ENCODE assay signal across 19 cellular contexts in the genomic region with DNA sequence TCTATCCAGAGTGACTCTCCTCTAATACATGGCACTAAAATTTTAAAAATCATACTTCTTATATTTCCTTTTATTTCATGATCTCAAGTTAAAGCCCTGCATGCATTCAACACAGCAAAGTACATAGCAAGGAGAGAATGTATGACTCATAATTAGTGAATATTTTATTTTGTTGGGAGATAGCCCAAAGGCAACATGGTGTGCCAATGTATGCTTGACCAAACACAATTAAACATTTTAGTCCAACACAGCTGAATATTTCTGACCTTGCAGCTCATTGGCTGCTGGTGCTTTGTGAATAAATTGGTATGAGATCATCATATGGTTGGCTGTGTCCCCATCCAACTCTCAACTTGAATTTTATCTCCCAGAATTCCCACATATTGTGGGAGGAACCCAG.
DNase-seq lines count a peak whose midpoint lies in the region; ATAC-seq and TF ChIP-seq lines count a peak whose summit lies in the region.
"Had no signal": no experiment of that assay in that cellular context is flagged by ENCODE, and none has a peak within 500 bp of the region (broad histone marks: within the 10 kb centered on the region; RNA-seq: fewer than 3 reads in every experiment).

No MANE protein-coding gene starts in this region.

- H3K4me3 ChIP-seq in GM23248: no peak overlapping the region
- H3K4me3 ChIP-seq in adipocyte (ENCODE audit: low read length): no peak overlapping the region
- H3K4me3 ChIP-seq in fibroblast of lung (replicated peaks in 1 of 4; ENCODE audit: control extremely low read depth in 1 of 4, insufficient read depth in 1 of 4, low read depth in 3 of 4, low read length in 4 of 4): no peak overlapping the region
- H3K4me3 ChIP-seq in thoracic aorta: no peak overlapping the region
- H3K4me3 ChIP-seq: pancreas had no signal

- H3F3A ChIP-seq in GM23248 (ENCODE audit: insufficient read depth): peaks cover 28% of the 10 kb centered on the region

- H3K27ac ChIP-seq in GM23248: 0 out of 2 replicates have a peak overlapping the region, but pooled peaks have one; percentile 13
- no peak overlapping the region for H3K27ac ChIP-seq in fibroblast of lung (ENCODE audit: insufficient read depth, low read length)
- peak overlapping the region; percentile 53 to 58 for H3K27ac ChIP-seq in thoracic aorta
- H3K27ac ChIP-seq: epithelial cell of prostate, pancreas had no signal

- ATAC-seq in thoracic aorta (ENCODE audit: insufficient number of reproducible peaks, low FRiP score, low read depth): peak; percentile 68
- ATAC-seq in stimulated activated naive CD8-positive, alpha-beta T cell treated with anti-CD3 and anti-CD28 coated beads, Interleukin-15, Interleukin-2, amounts not matched to agents 100 U/mL and 50 U/mL, for 24 hours: no peak
- ATAC-seq: left colon had no signal

- DNase-seq in GM23248 (peak; percentile 72), adipocyte (ENCODE audit: low read depth) (peak; percentile 80), fibroblast of lung (ENCODE audit: low read depth in 2 of 2) (peak; percentile 88), thoracic aorta (ENCODE audit: low spot score) (no peak), G401 (ENCODE audit: low spot score) (no peak), NCI-H2081 (lab: John Stamatoyannopoulos, UW) (no peak), endothelial cell (ENCODE audit: low spot score) (no peak)
- DNase-seq in stimulated activated naive CD8-positive, alpha-beta T cell treated with anti-CD3 and anti-CD28 coated beads, Interleukin-15, Interleukin-2, amounts not matched to agents 100 U/mL and 50 U/mL, for 24 hours: no peak
- DNase-seq: activated naive CD4-positive, alpha-beta T cell treated with anti-CD3 and anti-CD28 coated beads, Interleukin-2, amount 50 U/mL, for 16 hours; CD8-positive, alpha-beta memory T cell; hypothalamus; left colon; MM.1S; NCI-H2029 treated with DMSO at 0.1 percent for 48 hours; NCI-H82; pancreas; stimulated activated CD4-positive, alpha-beta T cell treated with anti-CD3 and anti-CD28 coated beads, Interleukin-12 subunit alpha, Interleukin-12 subunit beta, amount 100 ng/mL, for 4 hours had no signal

- TF ChIP-seq CTCF in fibroblast of lung (conservative IDR thresholded peaks at IDR 0.05 in 1 of 2, IDR thresholded peaks at IDR 0.05 in 1 of 2; ENCODE audit: low read depth in 1 of 2, low read length in 2 of 2) (no peak), thoracic aorta (IDR thresholded peaks at IDR 0.05) (no peak), endothelial cell (IDR thresholded peaks at IDR 0.05; ENCODE audit: unreplicated experiment) (no peak)

- H2AFZ ChIP-seq in GM23248 (no peak overlapping the region), fibroblast of lung (ENCODE audit: low read length) (no peak overlapping the region)

- H3K9me2 ChIP-seq in GM23248 (ENCODE audit: insufficient read depth): no peaks in the 10 kb centered on the region; the same call in 1 of the 2 replicates

- H3K27me3 ChIP-seq in GM23248 (replicated peaks; ENCODE audit: insufficient read depth) (no peaks in the 10 kb centered on the region), adipocyte (replicated peaks; ENCODE audit: control insufficient read depth, insufficient read depth, low read length) (no peaks in the 10 kb centered on the region), fibroblast of lung (ENCODE audit: control insufficient read depth, insufficient read depth, low read length) (no peaks in the 10 kb centered on the region), thoracic aorta (replicated peaks; ENCODE audit: insufficient read depth) (no peaks in the 10 kb centered on the region)
- H3K27me3 ChIP-seq: pancreas had no signal

- H3K36me3 ChIP-seq in GM23248 (ENCODE audit: low read depth) (no peaks in the 10 kb centered on the region), adipocyte (ENCODE audit: control insufficient read depth, insufficient read depth, low read length, severe bottlenecking) (no peaks in the 10 kb centered on the region), fibroblast of lung (ENCODE audit: control insufficient read depth, insufficient read depth, low read length) (no peaks in the 10 kb centered on the region), thoracic aorta (no peaks in the 10 kb centered on the region)
- H3K36me3 ChIP-seq: pancreas had no signal

- H3K4me3 Mint-ChIP-seq in endothelial cell (ENCODE audit: unreplicated experiment): no peak overlapping the region
- H3K4me3 Mint-ChIP-seq: CD8-positive, alpha-beta memory T cell; T-helper 1 cell treated with Interleukin-12 subunit alpha and Interleukin-12 subunit beta and Interleukin-4 antibody, amounts not matched to agents 30 μg/mL and 1 μg/mL, for 36 hours had no signal

- H3K79me2 ChIP-seq in GM23248 (ENCODE audit: insufficient read depth): no peaks in the 10 kb centered on the region
- no peaks in the 10 kb centered on the region for H3K79me2 ChIP-seq in fibroblast of lung (ENCODE audit: control insufficient read depth, insufficient read depth, low read length)

- no peak overlapping the region for H3K9ac ChIP-seq in GM23248
- no peak overlapping the region for H3K9ac ChIP-seq in adipocyte (ENCODE audit: low read length)
- H3K9ac ChIP-seq in fibroblast of lung (ENCODE audit: insufficient read depth, low read length): no peak overlapping the region

- no peak overlapping the region for H3K27ac Mint-ChIP-seq in endothelial cell (ENCODE audit: unreplicated experiment)
- H3K27ac Mint-ChIP-seq: CD8-positive, alpha-beta memory T cell; T-helper 1 cell treated with Interleukin-12 subunit alpha and Interleukin-12 subunit beta and Interleukin-4 antibody, amounts not matched to agents 30 μg/mL and 1 μg/mL, for 36 hours had no signal

- no peaks in the 10 kb centered on the region for H3K4me1 Mint-ChIP-seq in endothelial cell (ENCODE audit: unreplicated experiment)
- H3K4me1 Mint-ChIP-seq: CD8-positive, alpha-beta memory T cell had no signal

- peaks cover 3% of the 10 kb centered on the region for H3K27me3 Mint-ChIP-seq in endothelial cell (ENCODE audit: unreplicated experiment)

- no peak overlapping the region for H3K4me2 ChIP-seq in GM23248 (ENCODE audit: unreplicated experiment)
- no peak overlapping the region for H3K4me2 ChIP-seq in fibroblast of lung (ENCODE audit: extremely low read depth, insufficient read depth, low read length)

- H3K9me3 Mint-ChIP-seq in endothelial cell (ENCODE audit: unreplicated experiment): no peaks in the 10 kb centered on the region
- H3K9me3 Mint-ChIP-seq: T-helper 1 cell treated with Interleukin-12 subunit alpha and Interleukin-12 subunit beta and Interleukin-4 antibody, amounts not matched to agents 30 μg/mL and 1 μg/mL, for 36 hours had no signal

- in situ Hi-C loops in GM23248 (cut with MboI): no loop called here
- in situ Hi-C loops in G401 (cut with HindIII; ENCODE audit: low sequenced_read_pairs): no loop called here

- peaks cover 4% of the 10 kb centered on the region for H3K36me3 Mint-ChIP-seq in endothelial cell (ENCODE audit: low read depth, unreplicated experiment)
- H3K36me3 Mint-ChIP-seq: CD8-positive, alpha-beta memory T cell had no signal

- no peaks in the 10 kb centered on the region for H3K9me3 ChIP-seq in GM23248 (ENCODE audit: low read depth)
- H3K9me3 ChIP-seq in adipocyte (ENCODE audit: control insufficient read depth, low read length): no peaks in the 10 kb centered on the region
- H3K9me3 ChIP-seq in fibroblast of lung (ENCODE audit: control insufficient read depth, insufficient read depth, low read depth, low read length): no peaks in the 10 kb centered on the region
- no peaks in the 10 kb centered on the region for H3K9me3 ChIP-seq in thoracic aorta
- H3K9me3 ChIP-seq: pancreas had no signal

- peaks cover 36% of the 10 kb centered on the region for H3K4me1 ChIP-seq in GM23248 (ENCODE audit: insufficient read depth)
- H3K4me1 ChIP-seq in adipocyte (ENCODE audit: control insufficient read depth, insufficient read depth, low read length): peaks cover 31% of the 10 kb centered on the region
- H3K4me1 ChIP-seq in fibroblast of lung (ENCODE audit: control insufficient read depth, extremely low read depth, insufficient read depth, low read length): peaks cover 6% of the 10 kb centered on the region
- peaks cover 20 to 38% of the 10 kb centered on the region in 2 donors for H3K4me1 ChIP-seq in thoracic aorta (ENCODE audit: control insufficient read depth in 1 of 2, low read depth in 2 of 2)

- H4K20me1 ChIP-seq in GM23248 (ENCODE audit: insufficient read depth) (no peaks in the 10 kb centered on the region), fibroblast of lung (ENCODE audit: control insufficient read depth, extremely low read depth, insufficient read depth, low read length) (no peaks in the 10 kb centered on the region)

Comparison
In these comparisons a context has a peak if more than half of its experiments do, and no peak if none do; other contexts are left out.
1. DNase-seq: peak in GM23248 (single experiment), adipocyte (single experiment) and fibroblast of lung (2 of 2); none in thoracic aorta (single experiment), G401 (single experiment), NCI-H2081 (0 of 2), endothelial cell (single experiment) and stimulated activated naive CD8-positive, alpha-beta T cell treated with anti-CD3 and anti-CD28 coated beads, Interleukin-15, Interleukin-2, amounts not matched to agents 100 U/mL and 50 U/mL, for 24 hours (single experiment).